In genomic region chr6:63478751-63479150, GRCh38 we compare ENCODE assay signal across 30 cellular contexts.
"Had no signal": no experiment of that assay in that cellular context is flagged by ENCODE, and none has a peak within 500 bp of the region (broad histone marks: within the 10 kb centered on the region; RNA-seq: fewer than 3 reads in every experiment).

No MANE protein-coding gene starts in this region.

- DNase-seq: activated CD4-positive, alpha-beta memory T cell treated with anti-CD3 and anti-CD28 coated beads, Interleukin-2, amount 10 ng/mL, durations not matched to agents 7 days and 5 days; activated CD4-positive, alpha-beta T cell treated with anti-CD3 and anti-CD28 coated beads for 4 hours; activated CD4-positive, alpha-beta T cell treated with anti-CD3 and anti-CD28 coated beads, Interleukin-2, amount 10 ng/mL, durations not matched to agents 7 days and 5 days; activated CD4-positive, alpha-beta T cell treated with anti-CD3 and anti-CD28 coated beads, Interleukin-2, amount 50 U/mL, for 4 hours; activated CD4-positive, CD25-positive, alpha-beta regulatory T cell; activated CD4-positive, CD25-positive, alpha-beta regulatory T cell treated with anti-CD3 and anti-CD28 coated beads, Interleukin-2, amount 50 U/mL, for 72 hours; activated CD8-positive, alpha-beta memory T cell treated with anti-CD3 and anti-CD28 coated beads, Interleukin-2, amount 50 U/mL, for 48 hours; activated gamma-delta T cell; activated naive CD4-positive, alpha-beta T cell; activated naive CD4-positive, alpha-beta T cell treated with anti-CD3 and anti-CD28 coated beads, Interleukin-2, amount 10 ng/mL, durations not matched to agents 7 days and 5 days; activated naive CD8-positive, alpha-beta T cell treated with anti-CD3 and anti-CD28 coated beads, Interleukin-2, amount 10 ng/mL, durations not matched to agents 7 days and 5 days; activated T-cell treated with anti-CD3 and anti-CD28 coated beads for 4 hours; activated T-cell treated with anti-CD3 and anti-CD28 coated beads, Interleukin-2, amount 50 U/mL, for 24 hours; activated T-cell treated with anti-CD3 and anti-CD28 coated beads, Interleukin-2, amount 50 U/mL, for 72 hours; anterior cingulate cortex; brain microvascular endothelial cell; cortex of kidney; dermis blood vessel endothelial cell; effector CD4-positive, alpha-beta T cell; effector memory CD8-positive, alpha-beta T cell; esophagus squamous epithelium; T-helper 1 cell; T-helper 17 cell; T1000 had no signal

- H3K36me3 ChIP-seq: brain microvascular endothelial cell, esophagus squamous epithelium had no signal

- H3K27me3 Mint-ChIP-seq: effector memory CD8-positive, alpha-beta T cell had no signal

- H3K36me3 Mint-ChIP-seq: activated naive CD4-positive, alpha-beta T cell treated with anti-CD3 and anti-CD28 coated beads, Interleukin-2, amount 10 ng/mL, durations not matched to agents 7 days and 5 days; activated naive CD4-positive, alpha-beta T cell treated with anti-CD3 and anti-CD28 coated beads, Interleukin-2, amount 50 U/mL, for 72 hours; activated naive CD8-positive, alpha-beta T cell treated with anti-CD3 and anti-CD28 coated beads, Interleukin-2, amount 10 ng/mL, durations not matched to agents 7 days and 5 days had no signal

- FAIRE-seq: astrocyte, colon, frontal cortex had no signal

- H3K27ac Mint-ChIP-seq: activated CD4-positive, alpha-beta memory T cell treated with anti-CD3 and anti-CD28 coated beads, Interleukin-2, amount 10 ng/mL, durations not matched to agents 7 days and 5 days; activated CD4-positive, alpha-beta T cell treated with anti-CD3 and anti-CD28 coated beads, Interleukin-2, amount 10 ng/mL, durations not matched to agents 7 days and 5 days; activated naive CD4-positive, alpha-beta T cell treated with anti-CD3 and anti-CD28 coated beads, Interleukin-2, amount 10 ng/mL, durations not matched to agents 7 days and 5 days; activated naive CD4-positive, alpha-beta T cell treated with anti-CD3 and anti-CD28 coated beads, Interleukin-2, amount 50 U/mL, for 72 hours; activated naive CD8-positive, alpha-beta T cell treated with anti-CD3 and anti-CD28 coated beads, Interleukin-2, amount 10 ng/mL, durations not matched to agents 7 days and 5 days; activated T-cell treated with anti-CD3 and anti-CD28 coated beads, Interleukin-2, amount 50 U/mL, for 24 hours; activated T-cell treated with anti-CD3 and anti-CD28 coated beads, Interleukin-2, amount 50 U/mL, for 72 hours; effector memory CD8-positive, alpha-beta T cell; T-helper 17 cell; T-helper 2 cell treated with Interferon-gamma antibody and Interleukin-4, amounts not matched to agents 5 μg/mL and 100 μg/mL, for 36 hours had no signal

- H3K27me3 ChIP-seq: brain microvascular endothelial cell, esophagus squamous epithelium had no signal

- ATAC-seq: activated naive CD4-positive, alpha-beta T cell treated with anti-CD3 and anti-CD28 coated beads, Interleukin-2, amount 50 U/mL, for 72 hours; activated T-cell treated with anti-CD3 and anti-CD28 coated beads, Interleukin-2, amount 50 U/mL, for 72 hours; effector memory CD8-positive, alpha-beta T cell; T-helper 17 cell had no signal

- H3K4me1 Mint-ChIP-seq: activated CD4-positive, alpha-beta memory T cell treated with anti-CD3 and anti-CD28 coated beads, Interleukin-2, amount 10 ng/mL, durations not matched to agents 7 days and 5 days; activated CD4-positive, alpha-beta T cell treated with anti-CD3 and anti-CD28 coated beads, Interleukin-2, amount 10 ng/mL, durations not matched to agents 7 days and 5 days; activated naive CD4-positive, alpha-beta T cell treated with anti-CD3 and anti-CD28 coated beads, Interleukin-2, amount 10 ng/mL, durations not matched to agents 7 days and 5 days; activated naive CD8-positive, alpha-beta T cell treated with anti-CD3 and anti-CD28 coated beads, Interleukin-2, amount 10 ng/mL, durations not matched to agents 7 days and 5 days had no signal

- H3K4me3 Mint-ChIP-seq: activated CD4-positive, alpha-beta memory T cell treated with anti-CD3 and anti-CD28 coated beads, Interleukin-2, amount 10 ng/mL, durations not matched to agents 7 days and 5 days; activated CD4-positive, alpha-beta T cell treated with anti-CD3 and anti-CD28 coated beads, Interleukin-2, amount 10 ng/mL, durations not matched to agents 7 days and 5 days; activated naive CD4-positive, alpha-beta T cell treated with anti-CD3 and anti-CD28 coated beads, Interleukin-2, amount 10 ng/mL, durations not matched to agents 7 days and 5 days; activated naive CD8-positive, alpha-beta T cell treated with anti-CD3 and anti-CD28 coated beads, Interleukin-2, amount 10 ng/mL, durations not matched to agents 7 days and 5 days; activated T-cell treated with anti-CD3 and anti-CD28 coated beads, Interleukin-2, amount 50 U/mL, for 24 hours; activated T-cell treated with anti-CD3 and anti-CD28 coated beads, Interleukin-2, amount 50 U/mL, for 72 hours; effector memory CD8-positive, alpha-beta T cell; T-helper 17 cell; T-helper 2 cell treated with Interferon-gamma antibody and Interleukin-4, amounts not matched to agents 5 μg/mL and 100 μg/mL, for 36 hours had no signal

- H3K4me1 ChIP-seq: esophagus squamous epithelium had no signal

- H3K27ac ChIP-seq: brain microvascular endothelial cell, epithelial cell of prostate, esophagus squamous epithelium had no signal

- H3K9me3 ChIP-seq: esophagus squamous epithelium had no signal

- H3K4me3 ChIP-seq: esophagus squamous epithelium had no signal

- H3K9me3 Mint-ChIP-seq: activated CD4-positive, alpha-beta memory T cell treated with anti-CD3 and anti-CD28 coated beads, Interleukin-2, amount 10 ng/mL, durations not matched to agents 7 days and 5 days; activated CD4-positive, alpha-beta T cell treated with anti-CD3 and anti-CD28 coated beads, Interleukin-2, amount 10 ng/mL, durations not matched to agents 7 days and 5 days; activated naive CD4-positive, alpha-beta T cell treated with anti-CD3 and anti-CD28 coated beads, Interleukin-2, amount 10 ng/mL, durations not matched to agents 7 days and 5 days; activated naive CD4-positive, alpha-beta T cell treated with anti-CD3 and anti-CD28 coated beads, Interleukin-2, amount 50 U/mL, for 72 hours; activated naive CD8-positive, alpha-beta T cell treated with anti-CD3 and anti-CD28 coated beads, Interleukin-2, amount 10 ng/mL, durations not matched to agents 7 days and 5 days; activated T-cell treated with anti-CD3 and anti-CD28 coated beads, Interleukin-2, amount 50 U/mL, for 24 hours; activated T-cell treated with anti-CD3 and anti-CD28 coated beads, Interleukin-2, amount 50 U/mL, for 72 hours; effector memory CD8-positive, alpha-beta T cell; T-helper 2 cell treated with Interferon-gamma antibody and Interleukin-4, amounts not matched to agents 5 μg/mL and 100 μg/mL, for 36 hours had no signal
